ENCODE assay signal across 8 cellular contexts in genomic region chr6:43173496-43174262, GRCh38. TPM values are rescaled to one million over a fixed set of nuclear protein-coding genes. Genes with fewer than 3 reads are reported as not detected.
DNase-seq lines count a peak whose midpoint lies in the region; ATAC-seq and TF ChIP-seq lines count a peak whose summit lies in the region.

No MANE protein-coding gene starts in this region.

- H3K27me3 ChIP-seq in lower lobe of right lung (ENCODE audit: low read depth) (no peaks in the 10 kb centered on the region), upper lobe of left lung (no peaks in the 10 kb centered on the region)

- peaks cover 46% of the 10 kb centered on the region for H3K4me1 Mint-ChIP-seq in activated naive CD4-positive, alpha-beta T cell treated with anti-CD3 and anti-CD28 coated beads, Interleukin-2, amount 50 U/mL, for 24 hours

- H3K36me3 ChIP-seq in lower lobe of right lung: peaks cover 37% of the 10 kb centered on the region
- peaks cover 12 to 34% (median 23%) of the 10 kb centered on the region in 4 donors for H3K36me3 ChIP-seq in upper lobe of left lung

- H3K27ac Mint-ChIP-seq in activated naive CD4-positive, alpha-beta T cell treated with anti-CD3 and anti-CD28 coated beads, Interleukin-2, amount 50 U/mL, for 24 hours: peak overlapping the region; percentile 52

- TF ChIP-seq CTCF in astrocyte of the cerebellum (IDR thresholded peaks at IDR 0.05; ENCODE audit: low read depth, low read length, missing control alignments) (no peak), lower lobe of right lung (IDR thresholded peaks at IDR 0.05) (no peak), upper lobe of left lung (IDR thresholded peaks at IDR 0.05) (no peak)

- H3K4me3 Mint-ChIP-seq in activated naive CD4-positive, alpha-beta T cell treated with anti-CD3 and anti-CD28 coated beads, Interleukin-2, amount 50 U/mL, for 24 hours: peak overlapping the region; percentile 97

- DNase-seq in activated naive CD4-positive, alpha-beta T cell treated with Interleukin-2 at 50 U/mL for 16 hours: no peak
- no peak for DNase-seq in astrocyte of the cerebellum (ENCODE audit: low read depth)
- DNase-seq in lower lobe of right lung: no peak
- DNase-seq in upper lobe of left lung: no peak
- no peak for DNase-seq in NCI-H2227 treated with DMSO at 0.1 percent for 48 hours (lab: John Stamatoyannopoulos, UW)
- DNase-seq in NCI-H748 (lab: John Stamatoyannopoulos, UW; ENCODE audit: unreplicated experiment): no peak
- no peak for DNase-seq in COR-L47 (lab: John Stamatoyannopoulos, UW)

- WGBS in upper lobe of left lung, 2 donors: 69 to 84% methylated on average over 8 to 9 of the region's 12 CpGs

- H3K36me3 Mint-ChIP-seq in activated naive CD4-positive, alpha-beta T cell treated with anti-CD3 and anti-CD28 coated beads, Interleukin-2, amount 50 U/mL, for 24 hours: peaks cover 6% of the 10 kb centered on the region

- peak overlapping the region; percentile 94 for H3K4me3 ChIP-seq in astrocyte of the cerebellum (ENCODE audit: low read depth, low read length)
- peak overlapping the region; percentile 95 for H3K4me3 ChIP-seq in lower lobe of right lung
- peak overlapping the region in 3 of 4 donors; percentile 58 to 97 (median 79) for H3K4me3 ChIP-seq in upper lobe of left lung

- peaks cover 39% of the 10 kb centered on the region for H3K4me1 ChIP-seq in lower lobe of right lung
- H3K4me1 ChIP-seq in upper lobe of left lung: peaks cover 33 to 48% (median 37%) of the 10 kb centered on the region in 4 donors

- no peaks in the 10 kb centered on the region for H3K9me3 ChIP-seq in lower lobe of right lung
- H3K9me3 ChIP-seq in upper lobe of left lung: no peaks in the 10 kb centered on the region

- intact Hi-C loops in lower lobe of right lung (cut with DNase I): no loop called here

- H3K27ac ChIP-seq in lower lobe of right lung: peak overlapping the region; percentile 93
- peak overlapping the region; percentile 95 to 100 (median 96) for H3K27ac ChIP-seq in upper lobe of left lung

- H3K27me3 Mint-ChIP-seq in activated naive CD4-positive, alpha-beta T cell treated with anti-CD3 and anti-CD28 coated beads, Interleukin-2, amount 50 U/mL, for 24 hours: no peaks in the 10 kb centered on the region

- TF ChIP-seq POLR2A in upper lobe of left lung (IDR thresholded peaks at IDR 0.05): no peak

- TF ChIP-seq EP300 in upper lobe of left lung (IDR thresholded peaks at IDR 0.05): no peak

- in situ Hi-C loops in astrocyte of the cerebellum (cut with HindIII; ENCODE audit: low sequenced_read_pairs): no loop called here

- no peak for ATAC-seq in lower lobe of right lung
- no peak for ATAC-seq in upper lobe of left lung (ENCODE audit: low FRiP score in 2 of 2)

- no peaks in the 10 kb centered on the region for H3K9me3 Mint-ChIP-seq in activated naive CD4-positive, alpha-beta T cell treated with anti-CD3 and anti-CD28 coated beads, Interleukin-2, amount 50 U/mL, for 24 hours

RNA-seq across cellular contexts. Expression of gene SRF, which starts 2.6 kb away (rescaled TPM):
- total RNA-seq in lower lobe of right lung: 29.2 TPM
- total RNA-seq in upper lobe of left lung: 10 to 100 TPM; 25.1 to 40.6 (median 30.8) TPM

RNA-seq across cellular contexts. Expression of gene CUL9, which starts 8.3 kb away (rescaled TPM):
- total RNA-seq in lower lobe of right lung (41.8 TPM), upper lobe of left lung (100 to 1,000 TPM in 1 of 6 donors, 10 to 100 TPM in 5; 26.9 to 105 (median 47.5) TPM)

RNA-seq across cellular contexts. Expression of gene DNPH1, which starts 55.6 kb away (rescaled TPM):
- total RNA-seq in lower lobe of right lung (24.0 TPM), upper lobe of left lung (10 to 100 TPM; 15.7 to 63.4 (median 44.4) TPM)
